20 cellular contexts compared by ENCODE assay signal in the genomic region with DNA sequence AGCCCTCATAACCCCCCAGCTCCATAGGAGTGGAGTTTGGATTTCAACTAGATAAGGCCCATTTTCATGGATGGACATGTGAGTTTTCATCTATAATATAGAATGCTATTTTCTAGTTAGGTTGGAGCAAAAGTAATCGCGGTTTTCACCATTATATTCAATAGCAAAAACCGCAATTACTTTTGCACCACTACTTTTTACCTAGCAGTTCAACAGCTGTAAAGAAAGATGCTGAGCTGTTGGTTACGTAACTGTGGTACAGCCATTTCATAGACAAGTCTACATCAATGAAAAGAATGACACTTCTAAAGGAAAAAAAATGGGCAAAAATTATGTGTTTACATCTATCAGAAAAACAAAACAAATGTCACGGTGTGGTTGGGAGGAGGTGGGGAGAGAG.
A peak's percentile ranks its signal among the peaks of the same experiment; 100 is the strongest.
DNase-seq lines count a peak whose midpoint lies in the region; ATAC-seq lines count a peak whose summit lies in the region.
"Had no signal": no experiment of that assay in that cellular context is flagged by ENCODE, and none has a peak within 500 bp of the region (broad histone marks: within the 10 kb centered on the region; RNA-seq: fewer than 3 reads in every experiment).

No MANE protein-coding gene starts in this region.

- H3K27me3 Mint-ChIP-seq in stimulated activated naive CD8-positive, alpha-beta T cell treated with anti-CD3 and anti-CD28 coated beads, Interleukin-15, Interleukin-2, amounts not matched to agents 100 ng/mL and 50 ng/mL, for 24 hours = peaks cover 28% of the 10 kb centered on the region
- no peaks in the 10 kb centered on the region for H3K27me3 Mint-ChIP-seq in activated T-helper 17 cell treated with anti-CD3 and anti-CD28 coated beads, Interleukin-2, amount 50 U/mL, for 72 hours

- no peak for ATAC-seq in stimulated activated naive CD8-positive, alpha-beta T cell treated with anti-CD3 and anti-CD28 coated beads, Interleukin-15, Interleukin-2, amounts not matched to agents 100 U/mL and 50 U/mL, for 24 hours
- no peak for ATAC-seq in activated T-helper 17 cell treated with anti-CD3 and anti-CD28 coated beads, Interleukin-2, amount 50 U/mL, for 72 hours (replicated peaks)
- no peak for ATAC-seq in stimulated activated effector memory CD8-positive, alpha-beta T cell treated with anti-CD3 and anti-CD28 coated beads, Interleukin-12 subunit alpha, Interleukin-12 subunit beta, amount 100 ng/mL, for 72 hours
- ATAC-seq: left colon, sciatic nerve had no signal

- peaks cover 8% of the 10 kb centered on the region for H3K9me3 Mint-ChIP-seq in stimulated activated naive CD8-positive, alpha-beta T cell treated with anti-CD3 and anti-CD28 coated beads, Interleukin-15, Interleukin-2, amounts not matched to agents 100 ng/mL and 50 ng/mL, for 24 hours
- peaks cover 7% of the 10 kb centered on the region for H3K9me3 Mint-ChIP-seq in activated T-helper 17 cell treated with anti-CD3 and anti-CD28 coated beads, Interleukin-2, amount 50 U/mL, for 72 hours
- peaks cover 6% of the 10 kb centered on the region for H3K9me3 Mint-ChIP-seq in stimulated activated effector memory CD8-positive, alpha-beta T cell treated with anti-CD3 and anti-CD28 coated beads, Interleukin-12 subunit alpha, Interleukin-12 subunit beta, amount 100 ng/mL, for 72 hours
- H3K9me3 Mint-ChIP-seq: nephron had no signal

- H3K27ac Mint-ChIP-seq in stimulated activated naive CD8-positive, alpha-beta T cell treated with anti-CD3 and anti-CD28 coated beads, Interleukin-15, Interleukin-2, amounts not matched to agents 100 ng/mL and 50 ng/mL, for 24 hours = peak overlapping the region; percentile 85
- H3K27ac Mint-ChIP-seq in activated T-helper 17 cell treated with anti-CD3 and anti-CD28 coated beads, Interleukin-2, amount 50 U/mL, for 72 hours = peak overlapping the region; percentile 3
- H3K27ac Mint-ChIP-seq in stimulated activated effector memory CD8-positive, alpha-beta T cell treated with anti-CD3 and anti-CD28 coated beads, Interleukin-12 subunit alpha, Interleukin-12 subunit beta, amount 100 ng/mL, for 72 hours = peak overlapping the region; percentile 73
- H3K27ac Mint-ChIP-seq: nephron had no signal

- H3K4me3 Mint-ChIP-seq in stimulated activated naive CD8-positive, alpha-beta T cell treated with anti-CD3 and anti-CD28 coated beads, Interleukin-15, Interleukin-2, amounts not matched to agents 100 ng/mL and 50 ng/mL, for 24 hours = peak overlapping the region; percentile 64
- peak overlapping the region; percentile 34 for H3K4me3 Mint-ChIP-seq in activated T-helper 17 cell treated with anti-CD3 and anti-CD28 coated beads, Interleukin-2, amount 50 U/mL, for 72 hours
- H3K4me3 Mint-ChIP-seq in stimulated activated effector memory CD8-positive, alpha-beta T cell treated with anti-CD3 and anti-CD28 coated beads, Interleukin-12 subunit alpha, Interleukin-12 subunit beta, amount 100 ng/mL, for 72 hours = peak overlapping the region; percentile 42
- H3K4me3 Mint-ChIP-seq: nephron had no signal

- DNase-seq in SIG-M5 treated with dmso at 0.1 percent for 504 hours (lab: John Stamatoyannopoulos, UW; ENCODE audit: unreplicated experiment) (peak; percentile 37), SIG-M5 (lab: John Stamatoyannopoulos, UW) (no peak), COR-L47 (lab: John Stamatoyannopoulos, UW) (no peak), NAMALWA (ENCODE audit: low spot score) (no peak)
- no peak for DNase-seq in stimulated activated naive CD8-positive, alpha-beta T cell treated with anti-CD3 and anti-CD28 coated beads, Interleukin-15, Interleukin-2, amounts not matched to agents 100 U/mL and 50 U/mL, for 24 hours
- DNase-seq in stimulated activated effector memory CD8-positive, alpha-beta T cell treated with anti-CD3 and anti-CD28 coated beads, Interleukin-12 subunit alpha, Interleukin-12 subunit beta, amount 100 ng/mL, for 72 hours (ENCODE audit: low spot score in 2 of 2) = no peak
- DNase-seq: dorsolateral prefrontal cortex; glutamatergic neuron; GOT3; left colon; mesendoderm; NCI-H1436 treated with DMSO at 0.1 percent for 48 hours; NCI-H2171; stimulated activated CD8-positive, alpha-beta memory T cell treated with anti-CD3 and anti-CD28 coated beads, Interleukin-4, amount 100 ng/mL, for 48 hours; SW 1271; upper lobe of right lung had no signal

- H3K4me1 Mint-ChIP-seq in stimulated activated naive CD8-positive, alpha-beta T cell treated with anti-CD3 and anti-CD28 coated beads, Interleukin-15, Interleukin-2, amounts not matched to agents 100 ng/mL and 50 ng/mL, for 24 hours (ENCODE audit: low read depth) = peaks cover 76% of the 10 kb centered on the region
- H3K4me1 Mint-ChIP-seq in activated T-helper 17 cell treated with anti-CD3 and anti-CD28 coated beads, Interleukin-2, amount 50 U/mL, for 72 hours = peaks cover 36% of the 10 kb centered on the region
- H3K4me1 Mint-ChIP-seq in stimulated activated effector memory CD8-positive, alpha-beta T cell treated with anti-CD3 and anti-CD28 coated beads, Interleukin-12 subunit alpha, Interleukin-12 subunit beta, amount 100 ng/mL, for 72 hours = peaks cover 69% of the 10 kb centered on the region

- H3K36me3 Mint-ChIP-seq in stimulated activated naive CD8-positive, alpha-beta T cell treated with anti-CD3 and anti-CD28 coated beads, Interleukin-15, Interleukin-2, amounts not matched to agents 100 ng/mL and 50 ng/mL, for 24 hours (ENCODE audit: low read depth) = peaks cover 9% of the 10 kb centered on the region
- peaks cover 11% of the 10 kb centered on the region for H3K36me3 Mint-ChIP-seq in activated T-helper 17 cell treated with anti-CD3 and anti-CD28 coated beads, Interleukin-2, amount 50 U/mL, for 72 hours (ENCODE audit: low read depth)
- H3K36me3 Mint-ChIP-seq in stimulated activated effector memory CD8-positive, alpha-beta T cell treated with anti-CD3 and anti-CD28 coated beads, Interleukin-12 subunit alpha, Interleukin-12 subunit beta, amount 100 ng/mL, for 72 hours = peaks cover 11% of the 10 kb centered on the region

Comparison
In these comparisons a context has a peak if more than half of its experiments do, and no peak if none do; other contexts are left out.
1. H3K27ac Mint-ChIP-seq: peak in every context shown above with its lines; median percentile 85 in stimulated activated naive CD8-positive, alpha-beta T cell treated with anti-CD3 and anti-CD28 coated beads, Interleukin-15, Interleukin-2, amounts not matched to agents 100 ng/mL and 50 ng/mL, for 24 hours; 73 in stimulated activated effector memory CD8-positive, alpha-beta T cell treated with anti-CD3 and anti-CD28 coated beads, Interleukin-12 subunit alpha, Interleukin-12 subunit beta, amount 100 ng/mL, for 72 hours; 3 in activated T-helper 17 cell treated with anti-CD3 and anti-CD28 coated beads, Interleukin-2, amount 50 U/mL, for 72 hours.